In genomic region chr15:52709172-52709979, GRCh38 we compare ENCODE assay signal across 7 cellular contexts. TPM values are rescaled to one million over a fixed set of nuclear protein-coding genes. Genes with fewer than 3 reads are reported as not detected.
DNase-seq lines count a peak whose midpoint lies in the region; ATAC-seq and TF ChIP-seq lines count a peak whose summit lies in the region.

No MANE protein-coding gene starts in this region.

- no peak overlapping the region for H3K9ac ChIP-seq in mucosa of rectum (ENCODE audit: low read depth in 1 of 2, low read length in 2 of 2)

- H3K9me3 ChIP-seq in PC-9 (ENCODE audit: insufficient read depth, low read depth) (no peaks in the 10 kb centered on the region), mucosa of rectum (ENCODE audit: control insufficient read depth in 2 of 2, low read length in 2 of 2) (no peaks in the 10 kb centered on the region), tibial nerve (no peaks in the 10 kb centered on the region)

- H3K4me3 ChIP-seq in PC-9 (no peak overlapping the region), mucosa of rectum (ENCODE audit: low read length in 2 of 2) (peak overlapping the region; percentile 51 to 66), tibial nerve (no peak overlapping the region)

- no peaks in the 10 kb centered on the region for H4K20me1 ChIP-seq in PC-9 (ENCODE audit: insufficient read depth)

- BruUV-seq in PC-9 (replicated peaks; lab: Mats Ljungman, UMichigan), result no TSS peak

- DNase-seq in PC-9 (peak; percentile 39 to 46), NCI-H1092 treated with DMSO at 0.1 percent for 48 hours (lab: John Stamatoyannopoulos, UW) (no peak), tibial nerve (ENCODE audit: low spot score in 2 of 2) (no peak)
- DNase-seq in activated T-cell treated with anti-CD3 and anti-CD28 coated beads, Interleukin-2, amount 50 U/mL, for 1 hour, result no peak

- POLR2A ChIA-PET in PC-9 (lab: Charles Lee; ENCODE audit: unreplicated experiment), result interaction anchor here (0.6 to 0.7 kb wide), 4 partner anchors 25 to 459 kb away, joined by 4 to 9 read pairs (median 6); no protein-coding TSS in a partner anchor

- peak; percentile 39 for TF ChIP-seq POLR2A in GM19193 (IDR thresholded peaks at IDR 0.05; ENCODE audit: extremely low read depth, insufficient read depth, insufficient read length)
- no peak for TF ChIP-seq POLR2A in tibial nerve (IDR thresholded peaks at IDR 0.05)

- intact Hi-C loops in PC-9 (cut with micrococcal nuclease; ENCODE audit: unreplicated experiment), result no loop called here

- H3K79me2 ChIP-seq in PC-9 (ENCODE audit: low read depth), result no peaks in the 10 kb centered on the region

- TF ChIP-seq CTCF in PC-9 (conservative IDR thresholded peaks at IDR 0.05) (no peak), tibial nerve (IDR thresholded peaks at IDR 0.05) (no peak)

- H3K27ac ChIP-seq in PC-9 (0 out of 2 replicates have a peak overlapping the region, but pooled peaks have one; percentile 23), mucosa of rectum (ENCODE audit: low read depth in 2 of 2, low read length in 2 of 2) (no peak overlapping the region), tibial nerve (no peak overlapping the region)

- CTCF ChIA-PET in PC-9 (lab: Charles Lee), result no interaction called here

- H3K4me2 ChIP-seq in PC-9, result peak overlapping the region; percentile 40

- no peaks in the 10 kb centered on the region for H3K27me3 ChIP-seq in PC-9 (ENCODE audit: insufficient read depth, low read depth)
- no peaks in the 10 kb centered on the region for H3K27me3 ChIP-seq in mucosa of rectum (ENCODE audit: control insufficient read depth in 2 of 2, insufficient read depth in 2 of 2, low read length in 2 of 2)
- no peaks in the 10 kb centered on the region for H3K27me3 ChIP-seq in tibial nerve

- WGBS in tibial nerve, 2 donors, result 57 to 63% methylated on average over 10 of the region's 10 CpGs

- peak; percentile 87 for ATAC-seq in HG02852 (IDR thresholded peaks at IDR 0.05; ENCODE audit: unreplicated experiment)

- TF ChIP-seq EP300 in tibial nerve (IDR thresholded peaks at IDR 0.05), result no peak

- no peak overlapping the region for H2AFZ ChIP-seq in PC-9

- H3K9me2 ChIP-seq in PC-9 (ENCODE audit: insufficient read depth), result no peaks in the 10 kb centered on the region

- no peaks in the 10 kb centered on the region for H3F3A ChIP-seq in PC-9 (ENCODE audit: insufficient read depth, low read depth)

- H3K4me1 ChIP-seq in PC-9 (replicated peaks; ENCODE audit: insufficient read depth), result peaks cover 17% of the 10 kb centered on the region
- H3K4me1 ChIP-seq in mucosa of rectum (ENCODE audit: control insufficient read depth in 2 of 2, insufficient read depth in 2 of 2, low read length in 2 of 2), result peaks cover 3 to 9% of the 10 kb centered on the region in 2 donors
- no peaks in the 10 kb centered on the region for H3K4me1 ChIP-seq in tibial nerve

- H3K36me3 ChIP-seq in PC-9 (ENCODE audit: low read depth) (no peaks in the 10 kb centered on the region), mucosa of rectum (ENCODE audit: control insufficient read depth in 2 of 2, insufficient read depth in 2 of 2, low read length in 2 of 2) (no peaks in the 10 kb centered on the region), tibial nerve (no peaks in the 10 kb centered on the region)

RNA-seq across cellular contexts. Expression of gene ATOSA, which starts 30.2 kb away (rescaled TPM):
- total RNA-seq in PC-9 (2021), result 30.4 and 35.7 TPM in 2 replicates
- 10 to 100 TPM; 64.5 to 98.8 (median 88.5) TPM for total RNA-seq in tibial nerve

Comparison
In these comparisons a context has a peak if more than half of its experiments do, and no peak if none do; other contexts are left out.
1. DNase-seq: peak in PC-9 (2 of 2); none in NCI-H1092 treated with DMSO at 0.1 percent for 48 hours (single experiment), tibial nerve (0 of 2) and activated T-cell treated with anti-CD3 and anti-CD28 coated beads, Interleukin-2, amount 50 U/mL, for 1 hour (single experiment).
2. H3K4me3 ChIP-seq: peak in mucosa of rectum (2 of 2); none in PC-9 (single experiment) and tibial nerve (0 of 4).